Comparison of ENCODE assay signal across 22 cellular contexts in genomic region chr1:68954841-68955240, GRCh38.
DNase-seq lines count a peak whose midpoint lies in the region; ATAC-seq, FAIRE-seq and TF ChIP-seq lines count a peak whose summit lies in the region.
"Had no signal": no experiment of that assay in that cellular context is flagged by ENCODE, and none has a peak within 500 bp of the region (broad histone marks: within the 10 kb centered on the region; RNA-seq: fewer than 3 reads in every experiment).

No MANE protein-coding gene starts in this region.

- no peak for TF ChIP-seq POLR2A in esophagus squamous epithelium (IDR thresholded peaks at IDR 0.05)

- no peak for FAIRE-seq in urothelium cell line (lab: Jason Lieb, UNC)
- FAIRE-seq: H54, small intestine had no signal

- no peaks in the 10 kb centered on the region for H3K27me3 Mint-ChIP-seq in activated T-helper 17 cell treated with anti-CD3 and anti-CD28 coated beads, Interleukin-2, amount 50 U/mL, for 72 hours

- no peaks in the 10 kb centered on the region for H3K4me1 Mint-ChIP-seq in activated T-helper 17 cell treated with anti-CD3 and anti-CD28 coated beads, Interleukin-2, amount 50 U/mL, for 72 hours
- H3K4me1 Mint-ChIP-seq: CD14-positive monocyte had no signal

- H3K9me3 ChIP-seq in esophagus squamous epithelium = no peaks in the 10 kb centered on the region
- H3K9me3 ChIP-seq: ovary had no signal

- intact Hi-C loops in esophagus squamous epithelium (cut with DNase I) = no loop called here

- 89 to 92% methylated on average over 2 of the region's 2 CpGs for WGBS in esophagus squamous epithelium, 2 donors

- peaks cover 0 to 21% (median 5%) of the 10 kb centered on the region in 3 donors for H3K4me1 ChIP-seq in esophagus squamous epithelium

- H3K36me3 ChIP-seq in esophagus squamous epithelium = no peaks in the 10 kb centered on the region
- H3K36me3 ChIP-seq: ovary had no signal

- H3K27ac Mint-ChIP-seq in activated T-helper 17 cell treated with anti-CD3 and anti-CD28 coated beads, Interleukin-2, amount 50 U/mL, for 72 hours = no peak overlapping the region
- H3K27ac Mint-ChIP-seq: CD14-positive monocyte had no signal

- no peak overlapping the region for H3K4me3 Mint-ChIP-seq in activated T-helper 17 cell treated with anti-CD3 and anti-CD28 coated beads, Interleukin-2, amount 50 U/mL, for 72 hours
- H3K4me3 Mint-ChIP-seq: CD14-positive monocyte had no signal

- no peak for ATAC-seq in activated T-helper 17 cell treated with anti-CD3 and anti-CD28 coated beads, Interleukin-2, amount 50 U/mL, for 72 hours (replicated peaks)

- no peaks in the 10 kb centered on the region for H3K36me3 Mint-ChIP-seq in activated T-helper 17 cell treated with anti-CD3 and anti-CD28 coated beads, Interleukin-2, amount 50 U/mL, for 72 hours (ENCODE audit: low read depth)
- H3K36me3 Mint-ChIP-seq: CD14-positive monocyte had no signal

- H3K9me3 Mint-ChIP-seq in activated T-helper 17 cell treated with anti-CD3 and anti-CD28 coated beads, Interleukin-2, amount 50 U/mL, for 72 hours = peaks cover 17% of the 10 kb centered on the region

- TF ChIP-seq CTCF in epithelial cell of esophagus (IDR thresholded peaks at IDR 0.05; ENCODE audit: insufficient read depth, low read depth, low read length, missing control alignments) = no peak
- TF ChIP-seq CTCF in esophagus squamous epithelium (IDR thresholded peaks at IDR 0.05) = no peak

- DNase-seq in NCI-H2196 (lab: John Stamatoyannopoulos, UW; ENCODE audit: unreplicated experiment) = peak; percentile 27
- no peak for DNase-seq in NCI-H2196 treated with DMSO at 0.1 percent for 48 hours (lab: John Stamatoyannopoulos, UW; ENCODE audit: unreplicated experiment)
- DNase-seq in NCI-H510A (lab: John Stamatoyannopoulos, UW) = peak; percentile 47
- DNase-seq in epithelial cell of esophagus (ENCODE audit: low read depth) = peak; percentile 10
- DNase-seq in urothelium cell line (ENCODE audit: low spot score) = peak; percentile 15
- no peak for DNase-seq in esophagus squamous epithelium (lab: John Stamatoyannopoulos, UW)
- DNase-seq in islet precursor cell = no peak
- DNase-seq: 8988T; activated CD4-positive, CD25-positive, alpha-beta regulatory T cell treated with anti-CD3 and anti-CD28 coated beads, Interleukin-2, amount 50 U/mL, for 72 hours; activated gamma-delta T cell; anterior cingulate cortex; cortex of kidney; EL; left cardiac atrium; NCI-H526; ovary; small intestine; T-helper 2 cell; trophoblast cell had no signal

- H3K27ac ChIP-seq in esophagus squamous epithelium = no peak overlapping the region
- H3K27ac ChIP-seq: ovary had no signal

- H3K4me3 ChIP-seq in epithelial cell of esophagus (ENCODE audit: low read length) (no peak overlapping the region), esophagus squamous epithelium (no peak overlapping the region)
- H3K4me3 ChIP-seq: ovary had no signal

- H3K27me3 ChIP-seq in esophagus squamous epithelium = no peaks in the 10 kb centered on the region
- H3K27me3 ChIP-seq: ovary had no signal

Comparison
In these comparisons a context has a peak if more than half of its experiments do, and no peak if none do; other contexts are left out.
1. DNase-seq: peak in NCI-H2196 (single experiment), NCI-H510A (single experiment), epithelial cell of esophagus (single experiment) and urothelium cell line (single experiment); none in NCI-H2196 treated with DMSO at 0.1 percent for 48 hours (single experiment), esophagus squamous epithelium (single experiment) and islet precursor cell (single experiment).